20 cellular contexts compared by ENCODE assay signal in genomic region chr7:96997512-96998032, GRCh38. TPM values are rescaled to one million over a fixed set of nuclear protein-coding genes. Genes with fewer than 3 reads are reported as not detected.
DNase-seq lines count a peak whose midpoint lies in the region; ATAC-seq, FAIRE-seq and TF ChIP-seq lines count a peak whose summit lies in the region.
"Had no signal": no experiment of that assay in that cellular context is flagged by ENCODE, and none has a peak within 500 bp of the region (broad histone marks: within the 10 kb centered on the region; RNA-seq: fewer than 3 reads in every experiment).

No MANE protein-coding gene starts in this region.

- H3K27me3 ChIP-seq in smooth muscle cell (ENCODE audit: low read depth) (peaks cover 100% of the 10 kb centered on the region), small intestine (ENCODE audit: control insufficient read depth in 2 of 2, insufficient read depth in 2 of 2, low read length in 2 of 2) (peaks cover 1 to 71% of the 10 kb centered on the region in 2 donors)
- H3K27me3 ChIP-seq: BE2C had no signal

- no peaks in the 10 kb centered on the region for H3K36me3 Mint-ChIP-seq in T-helper 17 cell (ENCODE audit: low read depth)
- H3K36me3 Mint-ChIP-seq in activated CD4-positive, alpha-beta memory T cell treated with anti-CD3 and anti-CD28 coated beads, Interleukin-2, amount 10 ng/mL, durations not matched to agents 7 days and 5 days (ENCODE audit: low read depth), result peaks cover 7% of the 10 kb centered on the region

- H4K20me1 ChIP-seq in smooth muscle cell (ENCODE audit: low read depth), result no peaks in the 10 kb centered on the region

- H3K9ac ChIP-seq in kidney (ENCODE audit: low read length in 2 of 2) (no peak overlapping the region), smooth muscle cell (ENCODE audit: low read depth) (no peak overlapping the region)

- H3F3A ChIP-seq in smooth muscle cell (ENCODE audit: low read depth), result no peaks in the 10 kb centered on the region

- DNase-seq in GM20000 (ENCODE audit: low spot score) (peak; percentile 11), T-helper 17 cell (no peak), kidney (peak; percentile 19), smooth muscle cell (lab: John Stamatoyannopoulos, UW; ENCODE audit: unreplicated experiment) (no peak), H54 (ENCODE audit: insufficient read length, low spot score) (no peak), small intestine (no peak)
- no peak for DNase-seq in activated CD4-positive, alpha-beta memory T cell treated with anti-CD3 and anti-CD28 coated beads, Interleukin-2, amount 10 ng/mL, durations not matched to agents 7 days and 5 days
- DNase-seq: BE2C; CD4-positive, alpha-beta memory T cell; DMS79; HFFc6; KG1; NCI-H1092 treated with DMSO at 0.1 percent for 48 hours; NCI-H2029; NCI-H524 treated with DMSO at 0.1 percent for 48 hours; PC-9 had no signal

- H3K4me1 ChIP-seq in kidney (ENCODE audit: control insufficient read depth in 1 of 2, insufficient read depth in 1 of 2, low read depth in 1 of 2, low read length in 2 of 2) (no peaks in the 10 kb centered on the region), smooth muscle cell (ENCODE audit: low read depth) (peaks cover 11% of the 10 kb centered on the region), small intestine (ENCODE audit: control insufficient read depth in 2 of 2, insufficient read depth in 1 of 2, low read depth in 1 of 2, low read length in 1 of 2) (no peaks in the 10 kb centered on the region)
- H3K4me1 ChIP-seq: BE2C had no signal

- 5% methylated on average over 23 of the region's 23 CpGs for WGBS in smooth muscle cell (ENCODE audit: low lambda C conversion rate)
- WGBS in small intestine, 3 donors, result 8 to 24% (median 18%) methylated on average over 23 of the region's 23 CpGs

- no peak for FAIRE-seq in kidney (lab: Jason Lieb, UNC)
- FAIRE-seq in H54 (lab: Jason Lieb, UNC), result no peak
- FAIRE-seq in small intestine (lab: Jason Lieb, UNC), result no peak
- FAIRE-seq: G401.6, GM12892, GM19239 had no signal

- no peak overlapping the region for H3K27ac Mint-ChIP-seq in T-helper 17 cell
- H3K27ac Mint-ChIP-seq in activated CD4-positive, alpha-beta memory T cell treated with anti-CD3 and anti-CD28 coated beads, Interleukin-2, amount 10 ng/mL, durations not matched to agents 7 days and 5 days, result no peak overlapping the region
- H3K27ac Mint-ChIP-seq: CD4-positive, alpha-beta memory T cell; HFFc6 had no signal

- H3K9me3 ChIP-seq in T-helper 17 cell (ENCODE audit: control insufficient read depth, low read length, poor library complexity, severe bottlenecking) (peaks cover 8% of the 10 kb centered on the region), kidney (ENCODE audit: control insufficient read depth in 1 of 2, low read length in 2 of 2) (no peaks in the 10 kb centered on the region), smooth muscle cell (replicated peaks; ENCODE audit: low read depth) (no peaks in the 10 kb centered on the region), small intestine (ENCODE audit: control insufficient read depth, low read depth) (no peaks in the 10 kb centered on the region)
- H3K9me3 ChIP-seq: BE2C had no signal

- H3K9me3 Mint-ChIP-seq in activated CD4-positive, alpha-beta memory T cell treated with anti-CD3 and anti-CD28 coated beads, Interleukin-2, amount 10 ng/mL, durations not matched to agents 7 days and 5 days, result no peaks in the 10 kb centered on the region
- H3K9me3 Mint-ChIP-seq: HFFc6 had no signal

- ATAC-seq in T-helper 17 cell, result no peak

- peaks cover 94% of the 10 kb centered on the region for H3K27me3 Mint-ChIP-seq in T-helper 17 cell
- peaks cover 90% of the 10 kb centered on the region for H3K27me3 Mint-ChIP-seq in activated CD4-positive, alpha-beta memory T cell treated with anti-CD3 and anti-CD28 coated beads, Interleukin-2, amount 10 ng/mL, durations not matched to agents 7 days and 5 days

- no peaks in the 10 kb centered on the region for H3K79me2 ChIP-seq in smooth muscle cell (ENCODE audit: low read depth)

- H3K27ac ChIP-seq in kidney (ENCODE audit: low read depth in 2 of 2, low read length in 2 of 2), result no peak overlapping the region
- H3K27ac ChIP-seq in smooth muscle cell (ENCODE audit: low read depth), result no peak overlapping the region
- H3K27ac ChIP-seq in small intestine (ENCODE audit: low read depth in 1 of 2, low read length in 1 of 2), result no peak overlapping the region
- H3K27ac ChIP-seq: PC-9 had no signal

- intact Hi-C loops in kidney (cut with DNase I), result no loop called here

- H3K4me3 Mint-ChIP-seq in T-helper 17 cell, result peak overlapping the region; percentile 47
- H3K4me3 Mint-ChIP-seq in activated CD4-positive, alpha-beta memory T cell treated with anti-CD3 and anti-CD28 coated beads, Interleukin-2, amount 10 ng/mL, durations not matched to agents 7 days and 5 days, result no peak overlapping the region
- H3K4me3 Mint-ChIP-seq: HFFc6 had no signal

- H3K4me3 ChIP-seq in kidney (ENCODE audit: low read length in 2 of 2) (no peak overlapping the region), smooth muscle cell (peak overlapping the region; percentile 13), small intestine (ENCODE audit: low read depth in 1 of 2, low read length in 2 of 2) (no peak overlapping the region)
- H3K4me3 ChIP-seq: PC-9 had no signal

- H2AFZ ChIP-seq in smooth muscle cell (ENCODE audit: low read depth), result no peak overlapping the region
- H2AFZ ChIP-seq: PC-9 had no signal

- H3K4me2 ChIP-seq in smooth muscle cell, result peak overlapping the region; percentile 72
- H3K4me2 ChIP-seq: PC-9 had no signal

- no peak for TF ChIP-seq POLR2A in H54 (IDR thresholded peaks at IDR 0.05; ENCODE audit: low read depth, low read length)

- CTCF ChIA-PET in activated CD4-positive, alpha-beta memory T cell treated with anti-CD3 and anti-CD28 coated beads, Interleukin-2, amount 10 ng/mL, durations not matched to agents 7 days and 5 days (lab: Charles Lee), result no interaction called here

- H3K4me1 Mint-ChIP-seq in T-helper 17 cell, result no peaks in the 10 kb centered on the region
- H3K4me1 Mint-ChIP-seq in activated CD4-positive, alpha-beta memory T cell treated with anti-CD3 and anti-CD28 coated beads, Interleukin-2, amount 10 ng/mL, durations not matched to agents 7 days and 5 days, result no peaks in the 10 kb centered on the region

- no peaks in the 10 kb centered on the region for H3K36me3 ChIP-seq in kidney (ENCODE audit: control insufficient read depth in 1 of 2, insufficient read depth in 2 of 2, low read length in 2 of 2)
- no peaks in the 10 kb centered on the region for H3K36me3 ChIP-seq in smooth muscle cell (ENCODE audit: low read depth)
- H3K36me3 ChIP-seq in small intestine (ENCODE audit: control insufficient read depth in 2 of 2, insufficient read depth in 2 of 2, low read length in 2 of 2), result no peaks in the 10 kb centered on the region
- H3K36me3 ChIP-seq: BE2C had no signal

- POLR2A ChIA-PET in activated CD4-positive, alpha-beta memory T cell treated with anti-CD3 and anti-CD28 coated beads, Interleukin-2, amount 10 ng/mL, durations not matched to agents 7 days and 5 days (lab: Charles Lee), result no interaction called here

- TF ChIP-seq CTCF in GM20000 (IDR thresholded peaks at IDR 0.05; ENCODE audit: extremely low read depth, missing control alignments), result no peak
- TF ChIP-seq CTCF in kidney (IDR thresholded peaks at IDR 0.05; ENCODE audit: borderline replicate concordance, extremely low read depth, insufficient read depth), result no peak
- TF ChIP-seq CTCF in smooth muscle cell (IDR thresholded peaks at IDR 0.05; ENCODE audit: borderline replicate concordance, insufficient read depth, poor library complexity, severe bottlenecking), result no peak

RNA-seq across cellular contexts. Expression of gene DLX6, which starts 7.8 kb away (rescaled TPM):
- not detected for total RNA-seq in T-helper 17 cell
- total RNA-seq in kidney, result 0.13 TPM
- not detected for polyA plus RNA-seq in kidney (ENCODE audit: insufficient read depth, low read depth, low replicate concordance)
- 0.13 and 2.6 TPM in 2 replicates for total RNA-seq in smooth muscle cell
- 0.43 and 1.9 TPM in 2 replicates for polyA plus RNA-seq in smooth muscle cell
- under 1 TPM in 1 of 3 donors, not detected in 2; 0.06 TPM for polyA plus RNA-seq in small intestine
- total RNA-seq in activated CD4-positive, alpha-beta memory T cell treated with anti-CD3 and anti-CD28 coated beads, Interleukin-2, amount 10 ng/mL, durations not matched to agents 7 days and 5 days, result not detected
- total RNA-seq: CD4-positive, alpha-beta memory T cell; HFFc6; MCF 10A; PC-9 had no signal
- polyA plus RNA-seq: CD4-positive, alpha-beta memory T cell had no signal

RNA-seq across cellular contexts. Expression of gene DLX5, which starts 27.1 kb away (rescaled TPM):
- total RNA-seq in T-helper 17 cell, result not detected
- 0.82 TPM for total RNA-seq in kidney
- not detected for polyA plus RNA-seq in kidney (ENCODE audit: insufficient read depth, low read depth, low replicate concordance)
- 1.2 and 3.5 TPM in 2 replicates for total RNA-seq in smooth muscle cell
- 4.3 and 15.0 TPM in 2 replicates for polyA plus RNA-seq in smooth muscle cell
- under 1 TPM in 1 of 3 donors, not detected in 2; 0.12 TPM for polyA plus RNA-seq in small intestine
- total RNA-seq in activated CD4-positive, alpha-beta memory T cell treated with anti-CD3 and anti-CD28 coated beads, Interleukin-2, amount 10 ng/mL, durations not matched to agents 7 days and 5 days, result not detected
- total RNA-seq: CD4-positive, alpha-beta memory T cell; HFFc6; MCF 10A; PC-9 had no signal
- polyA plus RNA-seq: CD4-positive, alpha-beta memory T cell had no signal

Comparison
In these comparisons a context has a peak if more than half of its experiments do, and no peak if none do; other contexts are left out.
1. DNase-seq: peak in GM20000 (single experiment) and kidney (single experiment); none in T-helper 17 cell (0 of 3), smooth muscle cell (single experiment), H54 (single experiment), small intestine (single experiment) and activated CD4-positive, alpha-beta memory T cell treated with anti-CD3 and anti-CD28 coated beads, Interleukin-2, amount 10 ng/mL, durations not matched to agents 7 days and 5 days (single experiment).